Comparison of ENCODE assay signal across 12 cellular contexts in genomic region chr6:43095939-43096338, GRCh38. TPM values are rescaled to one million over a fixed set of nuclear protein-coding genes. Genes with fewer than 3 reads are reported as not detected.
DNase-seq lines count a peak whose midpoint lies in the region; ATAC-seq and TF ChIP-seq lines count a peak whose summit lies in the region.
"Had no signal": no experiment of that assay in that cellular context is flagged by ENCODE, and none has a peak within 500 bp of the region (broad histone marks: within the 10 kb centered on the region; RNA-seq: fewer than 3 reads in every experiment).

No MANE protein-coding gene starts in this region.

- H3K27me3 ChIP-seq in GM23248 (replicated peaks; ENCODE audit: insufficient read depth) (no peaks in the 10 kb centered on the region), Panc1 (ENCODE audit: control insufficient read depth, insufficient read depth, low read length) (no peaks in the 10 kb centered on the region)
- no peaks in the 10 kb centered on the region for H3K27me3 ChIP-seq in CD8-positive, alpha-beta T cell (ENCODE audit: insufficient read depth, low read length)
- H3K27me3 ChIP-seq: heart left ventricle had no signal

- no TSS peak for BruUV-seq in Panc1 (replicated peaks; lab: Mats Ljungman, UMichigan)

- H3K79me2 ChIP-seq in GM23248 (ENCODE audit: insufficient read depth), result peaks cover 99% of the 10 kb centered on the region

- peak overlapping the region; percentile 39 for H3K4me2 ChIP-seq in GM23248 (ENCODE audit: unreplicated experiment)

- peak overlapping the region; percentile 41 for H3K9ac ChIP-seq in GM23248

- no peaks in the 10 kb centered on the region for H3K36me3 Mint-ChIP-seq in glutamatergic neuron (ENCODE audit: unreplicated experiment)
- H3K36me3 Mint-ChIP-seq in stimulated activated effector memory CD8-positive, alpha-beta T cell treated with anti-CD3 and anti-CD28 coated beads, Interleukin-12 subunit alpha, Interleukin-12 subunit beta, amount 100 ng/mL, for 72 hours, result no peaks in the 10 kb centered on the region
- H3K36me3 Mint-ChIP-seq in activated CD8-positive, alpha-beta T cell treated with anti-CD3 and anti-CD28 coated beads, Interleukin-2, amount 10 ng/mL, durations not matched to agents 7 days and 5 days (ENCODE audit: low read depth), result no peaks in the 10 kb centered on the region
- H3K36me3 Mint-ChIP-seq in CD8-positive, alpha-beta T cell, result no peaks in the 10 kb centered on the region
- H3K36me3 Mint-ChIP-seq: naive thymus-derived CD4-positive, alpha-beta T cell had no signal

- no peak for TF ChIP-seq CTCF in Panc1 (IDR thresholded peaks at IDR 0.05)
- TF ChIP-seq CTCF in glutamatergic neuron (IDR thresholded peaks at IDR 0.05; ENCODE audit: partially characterized antibody, unreplicated experiment), result no peak
- TF ChIP-seq CTCF in CD8-positive, alpha-beta T cell (IDR thresholded peaks at IDR 0.05), result no peak

- H3K36me3 ChIP-seq in GM23248 (ENCODE audit: low read depth), result no peaks in the 10 kb centered on the region
- no peaks in the 10 kb centered on the region for H3K36me3 ChIP-seq in Panc1 (ENCODE audit: control insufficient read depth, insufficient read depth, low read length)
- no peaks in the 10 kb centered on the region for H3K36me3 ChIP-seq in CD8-positive, alpha-beta T cell (ENCODE audit: insufficient read depth, low read length)
- H3K36me3 ChIP-seq: heart left ventricle had no signal

- no peak for ATAC-seq in Panc1
- peak; percentile 34 for ATAC-seq in stimulated activated effector memory CD8-positive, alpha-beta T cell treated with anti-CD3 and anti-CD28 coated beads, Interleukin-12 subunit alpha, Interleukin-12 subunit beta, amount 100 ng/mL, for 72 hours
- no peak for ATAC-seq in activated CD8-positive, alpha-beta T cell treated with anti-CD3 and anti-CD28 coated beads, Interleukin-2, amount 10 ng/mL, durations not matched to agents 7 days and 5 days
- no peak for ATAC-seq in CD8-positive, alpha-beta T cell
- ATAC-seq: naive thymus-derived CD4-positive, alpha-beta T cell had no signal

- peaks cover 37% of the 10 kb centered on the region for H3K4me1 Mint-ChIP-seq in glutamatergic neuron (ENCODE audit: low read depth, unreplicated experiment)
- peaks cover 13% of the 10 kb centered on the region for H3K4me1 Mint-ChIP-seq in stimulated activated effector memory CD8-positive, alpha-beta T cell treated with anti-CD3 and anti-CD28 coated beads, Interleukin-12 subunit alpha, Interleukin-12 subunit beta, amount 100 ng/mL, for 72 hours
- peaks cover 10% of the 10 kb centered on the region for H3K4me1 Mint-ChIP-seq in activated CD8-positive, alpha-beta T cell treated with anti-CD3 and anti-CD28 coated beads, Interleukin-2, amount 10 ng/mL, durations not matched to agents 7 days and 5 days (ENCODE audit: low read depth)
- peaks cover 11% of the 10 kb centered on the region for H3K4me1 Mint-ChIP-seq in CD8-positive, alpha-beta T cell (ENCODE audit: low read depth)

- H3K27me3 Mint-ChIP-seq in glutamatergic neuron (ENCODE audit: unreplicated experiment), result no peaks in the 10 kb centered on the region
- H3K27me3 Mint-ChIP-seq in activated CD8-positive, alpha-beta T cell treated with anti-CD3 and anti-CD28 coated beads, Interleukin-2, amount 10 ng/mL, durations not matched to agents 7 days and 5 days (ENCODE audit: low read depth), result no peaks in the 10 kb centered on the region
- no peaks in the 10 kb centered on the region for H3K27me3 Mint-ChIP-seq in CD8-positive, alpha-beta T cell (ENCODE audit: low read depth)

- WGBS in GM23248 (ENCODE audit: low coverage in 1 of 2, low lambda C conversion rate in 2 of 2, missing lambda C conversion rate in 2 of 2), 2 experiments, result 57 to 59% methylated on average over 7 of the region's 7 CpGs

- peak overlapping the region; percentile 45 for H3K27ac Mint-ChIP-seq in glutamatergic neuron (ENCODE audit: unreplicated experiment)
- H3K27ac Mint-ChIP-seq in stimulated activated effector memory CD8-positive, alpha-beta T cell treated with anti-CD3 and anti-CD28 coated beads, Interleukin-12 subunit alpha, Interleukin-12 subunit beta, amount 100 ng/mL, for 72 hours, result no peak overlapping the region
- no peak overlapping the region for H3K27ac Mint-ChIP-seq in activated CD8-positive, alpha-beta T cell treated with anti-CD3 and anti-CD28 coated beads, Interleukin-2, amount 10 ng/mL, durations not matched to agents 7 days and 5 days
- no peak overlapping the region for H3K27ac Mint-ChIP-seq in CD8-positive, alpha-beta T cell

- H3K27ac ChIP-seq in GM23248 (peak overlapping the region; percentile 60), Panc1 (ENCODE audit: low read length) (peak overlapping the region; percentile 97)
- H3K27ac ChIP-seq in CD8-positive, alpha-beta T cell (ENCODE audit: low read depth, low read length), result no peak overlapping the region
- H3K27ac ChIP-seq: heart left ventricle had no signal

- H3F3A ChIP-seq in GM23248 (ENCODE audit: insufficient read depth), result peaks cover 45% of the 10 kb centered on the region

- peaks cover 2% of the 10 kb centered on the region for H3K9me3 Mint-ChIP-seq in glutamatergic neuron (ENCODE audit: unreplicated experiment)
- no peaks in the 10 kb centered on the region for H3K9me3 Mint-ChIP-seq in stimulated activated effector memory CD8-positive, alpha-beta T cell treated with anti-CD3 and anti-CD28 coated beads, Interleukin-12 subunit alpha, Interleukin-12 subunit beta, amount 100 ng/mL, for 72 hours
- no peaks in the 10 kb centered on the region for H3K9me3 Mint-ChIP-seq in activated CD8-positive, alpha-beta T cell treated with anti-CD3 and anti-CD28 coated beads, Interleukin-2, amount 10 ng/mL, durations not matched to agents 7 days and 5 days (ENCODE audit: insufficient read depth)
- no peaks in the 10 kb centered on the region for H3K9me3 Mint-ChIP-seq in CD8-positive, alpha-beta T cell
- H3K9me3 Mint-ChIP-seq: naive thymus-derived CD4-positive, alpha-beta T cell had no signal

- peak overlapping the region; percentile 1 for H3K4me3 Mint-ChIP-seq in glutamatergic neuron (ENCODE audit: unreplicated experiment)
- H3K4me3 Mint-ChIP-seq in stimulated activated effector memory CD8-positive, alpha-beta T cell treated with anti-CD3 and anti-CD28 coated beads, Interleukin-12 subunit alpha, Interleukin-12 subunit beta, amount 100 ng/mL, for 72 hours, result no peak overlapping the region
- H3K4me3 Mint-ChIP-seq in activated CD8-positive, alpha-beta T cell treated with anti-CD3 and anti-CD28 coated beads, Interleukin-2, amount 10 ng/mL, durations not matched to agents 7 days and 5 days, result no peak overlapping the region
- no peak overlapping the region for H3K4me3 Mint-ChIP-seq in CD8-positive, alpha-beta T cell
- H3K4me3 Mint-ChIP-seq: naive thymus-derived CD4-positive, alpha-beta T cell had no signal

- POLR2A ChIA-PET in Panc1 (lab: Charles Lee), result interaction anchor here (0.6 to 1.4 kb wide), 2 partner anchors 11 to 42 kb away, joined by 6 to 11 read pairs; partner anchors contain the start of gene CUL7
- POLR2A ChIA-PET in activated CD8-positive, alpha-beta T cell treated with anti-CD3 and anti-CD28 coated beads, Interleukin-2, amount 10 ng/mL, durations not matched to agents 7 days and 5 days (lab: Charles Lee), result no interaction called here
- POLR2A ChIA-PET in CD8-positive, alpha-beta T cell (lab: Charles Lee), result no interaction called here

- H3K4me3 ChIP-seq in GM23248 (no peak overlapping the region), Panc1 (ENCODE audit: low read depth in 2 of 2, low read length in 2 of 2) (peak overlapping the region; percentile 17 to 38)
- no peak overlapping the region for H3K4me3 ChIP-seq in CD8-positive, alpha-beta T cell (ENCODE audit: low read depth, low read length)
- H3K4me3 ChIP-seq: heart left ventricle had no signal

- DNase-seq in GM23248 (no peak), Panc1 (ENCODE audit: low read depth, low spot score) (no peak), glutamatergic neuron (no peak), kidney tubule cell (ENCODE audit: low spot score) (no peak)
- no peak for DNase-seq in stimulated activated effector memory CD8-positive, alpha-beta T cell treated with anti-CD3 and anti-CD28 coated beads, Interleukin-12 subunit alpha, Interleukin-12 subunit beta, amount 100 ng/mL, for 72 hours (ENCODE audit: low spot score in 2 of 2)
- no peak for DNase-seq in activated CD8-positive, alpha-beta T cell treated with anti-CD3 and anti-CD28 coated beads, Interleukin-2, amount 10 ng/mL, durations not matched to agents 7 days and 5 days
- no peak for DNase-seq in CD8-positive, alpha-beta T cell
- DNase-seq: activated T-cell treated with anti-CD3 and anti-CD28 coated beads, Interleukin-2, amount 50 U/mL, for 48 hours; heart left ventricle; naive thymus-derived CD4-positive, alpha-beta T cell; NCI-H82; stimulated activated CD4-positive, alpha-beta T cell treated with anti-CD3 and anti-CD28 coated beads, Interleukin-4, amount 100 ng/mL, for 24 hours had no signal

- intact Hi-C loops in Panc1 (cut with micrococcal nuclease; ENCODE audit: unreplicated experiment), result no loop called here
- intact Hi-C loops in CD8-positive, alpha-beta T cell (cut with DNase I, micrococcal nuclease), result loop anchor here in 1 of 2 experiments (2.0 kb wide), 1 partner anchor 27 kb away; no protein-coding TSS in a partner anchor

- no peak overlapping the region for H2AFZ ChIP-seq in GM23248

- H3K9me3 ChIP-seq in GM23248 (ENCODE audit: low read depth) (no peaks in the 10 kb centered on the region), Panc1 (ENCODE audit: control insufficient read depth, insufficient read depth, low read depth, low read length) (no peaks in the 10 kb centered on the region)
- no peaks in the 10 kb centered on the region for H3K9me3 ChIP-seq in CD8-positive, alpha-beta T cell (ENCODE audit: low read length)
- H3K9me3 ChIP-seq: heart left ventricle had no signal

- H3K4me1 ChIP-seq in GM23248 (ENCODE audit: insufficient read depth), result peaks cover 47% of the 10 kb centered on the region
- peaks cover 74% of the 10 kb centered on the region for H3K4me1 ChIP-seq in Panc1 (ENCODE audit: control insufficient read depth, insufficient read depth, low read length)
- no peaks in the 10 kb centered on the region for H3K4me1 ChIP-seq in CD8-positive, alpha-beta T cell (ENCODE audit: insufficient read depth, low read length)

- in situ Hi-C loops in GM23248 (cut with MboI) (no loop called here), Panc1 (cut with HindIII; ENCODE audit: low pct_unique_long_range_greater_than_20kb, low sequenced_read_pairs) (no loop called here)

- CTCF ChIA-PET in Panc1 (lab: Charles Lee), result no interaction called here
- CTCF ChIA-PET in activated CD8-positive, alpha-beta T cell treated with anti-CD3 and anti-CD28 coated beads, Interleukin-2, amount 10 ng/mL, durations not matched to agents 7 days and 5 days (lab: Charles Lee), result no interaction called here
- CTCF ChIA-PET in CD8-positive, alpha-beta T cell (lab: Charles Lee), result no interaction called here

- H3K9me2 ChIP-seq in GM23248 (ENCODE audit: insufficient read depth), result no peaks in the 10 kb centered on the region

- H4K20me1 ChIP-seq in GM23248 (ENCODE audit: insufficient read depth), result no peaks in the 10 kb centered on the region

RNA-seq across cellular contexts. Expression of gene PTK7, which starts 19.8 kb away (rescaled TPM):
- total RNA-seq in GM23248 (2014; rRNA removed; shearing (Covaris generic)), result 146 and 162 TPM in 2 replicates
- 110 and 113 TPM in 2 replicates for polyA plus RNA-seq in GM23248 (2016; fragmentation: Nextera tagmentation; extraction: Ambion mirVana)
- total RNA-seq in Panc1 (2021; ENCODE audit: unreplicated experiment) (240 TPM), glutamatergic neuron (ENCODE audit: unreplicated experiment) (166 TPM)
- 281 TPM for polyA plus RNA-seq in Panc1 (2012; ENCODE audit: insufficient read length)
- total RNA-seq in activated CD8-positive, alpha-beta T cell treated with anti-CD3 and anti-CD28 coated beads, Interleukin-2, amount 10 ng/mL, durations not matched to agents 7 days and 5 days, result 1 to 10 TPM; 1.2 to 1.8 TPM
- total RNA-seq in CD8-positive, alpha-beta T cell, result 10 to 100 TPM in 1 of 2 experiments, 1 to 10 TPM in 1; 9.9 to 11.5 TPM

RNA-seq across cellular contexts. Expression of gene KLC4, which starts 36.5 kb away (rescaled TPM):
- 15.0 and 32.2 TPM in 2 replicates for total RNA-seq in GM23248 (2014; rRNA removed; shearing (Covaris generic))
- 10.4 and 10.7 TPM in 2 replicates for polyA plus RNA-seq in GM23248 (2016; fragmentation: Nextera tagmentation; extraction: Ambion mirVana)
- total RNA-seq in Panc1 (2021; ENCODE audit: unreplicated experiment) (22.6 TPM), glutamatergic neuron (ENCODE audit: unreplicated experiment) (62.3 TPM)
- 21.8 TPM for polyA plus RNA-seq in Panc1 (2012; ENCODE audit: insufficient read length)
- total RNA-seq in activated CD8-positive, alpha-beta T cell treated with anti-CD3 and anti-CD28 coated beads, Interleukin-2, amount 10 ng/mL, durations not matched to agents 7 days and 5 days, result 10 to 100 TPM; 11.1 to 12.4 TPM
- 10 to 100 TPM; 42.1 to 57.4 TPM for total RNA-seq in CD8-positive, alpha-beta T cell

RNA-seq across cellular contexts. Expression of gene MRPL2, which starts 36.7 kb away (rescaled TPM):
- 18.5 and 19.7 TPM in 2 replicates for total RNA-seq in GM23248 (2014; rRNA removed; shearing (Covaris generic))
- 71.9 and 78.0 TPM in 2 replicates for polyA plus RNA-seq in GM23248 (2016; fragmentation: Nextera tagmentation; extraction: Ambion mirVana)
- 65.6 TPM for total RNA-seq in Panc1 (2021; ENCODE audit: unreplicated experiment)
- 99.3 TPM for polyA plus RNA-seq in Panc1 (2012; ENCODE audit: insufficient read length)
- total RNA-seq in glutamatergic neuron (ENCODE audit: unreplicated experiment), result 50.5 TPM
- 10 to 100 TPM; 57.5 to 58.7 TPM for total RNA-seq in activated CD8-positive, alpha-beta T cell treated with anti-CD3 and anti-CD28 coated beads, Interleukin-2, amount 10 ng/mL, durations not matched to agents 7 days and 5 days
- total RNA-seq in CD8-positive, alpha-beta T cell, result 10 to 100 TPM; 38.9 to 41.6 TPM

RNA-seq across cellular contexts. Expression of gene CUL7, which starts 42.3 kb away (rescaled TPM):
- total RNA-seq in GM23248 (2014; rRNA removed; shearing (Covaris generic)), result 50.1 and 54.1 TPM in 2 replicates
- 21.8 and 23.7 TPM in 2 replicates for polyA plus RNA-seq in GM23248 (2016; fragmentation: Nextera tagmentation; extraction: Ambion mirVana)
- total RNA-seq in Panc1 (2021; ENCODE audit: unreplicated experiment), result 32.1 TPM
- 30.5 TPM for polyA plus RNA-seq in Panc1 (2012; ENCODE audit: insufficient read length)
- total RNA-seq in glutamatergic neuron (ENCODE audit: unreplicated experiment), result 43.3 TPM
- total RNA-seq in activated CD8-positive, alpha-beta T cell treated with anti-CD3 and anti-CD28 coated beads, Interleukin-2, amount 10 ng/mL, durations not matched to agents 7 days and 5 days, result 1 to 10 TPM; 8.5 to 8.9 TPM
- total RNA-seq in CD8-positive, alpha-beta T cell, result 1 to 10 TPM; 5.2 to 5.4 TPM

Comparison
In these comparisons a context has a peak if more than half of its experiments do, and no peak if none do; other contexts are left out.
1. H3K4me3 ChIP-seq: peak in Panc1 (2 of 2); none in GM23248 (single experiment) and CD8-positive, alpha-beta T cell (single experiment).
2. RNA of gene PTK7, which starts 19.8 kb away (total RNA-seq): 240 TPM in Panc1 (single experiment), 166 TPM in glutamatergic neuron (single experiment) and 146 to 162 TPM in GM23248; 9.9 to 11.5 TPM in CD8-positive, alpha-beta T cell and 1.2 to 1.8 TPM in activated CD8-positive, alpha-beta T cell treated with anti-CD3 and anti-CD28 coated beads, Interleukin-2, amount 10 ng/mL, durations not matched to agents 7 days and 5 days; every median in the first group is over 10 times any median in the second.